Comparison of ENCODE assay signal across 39 cellular contexts in the genomic region with DNA sequence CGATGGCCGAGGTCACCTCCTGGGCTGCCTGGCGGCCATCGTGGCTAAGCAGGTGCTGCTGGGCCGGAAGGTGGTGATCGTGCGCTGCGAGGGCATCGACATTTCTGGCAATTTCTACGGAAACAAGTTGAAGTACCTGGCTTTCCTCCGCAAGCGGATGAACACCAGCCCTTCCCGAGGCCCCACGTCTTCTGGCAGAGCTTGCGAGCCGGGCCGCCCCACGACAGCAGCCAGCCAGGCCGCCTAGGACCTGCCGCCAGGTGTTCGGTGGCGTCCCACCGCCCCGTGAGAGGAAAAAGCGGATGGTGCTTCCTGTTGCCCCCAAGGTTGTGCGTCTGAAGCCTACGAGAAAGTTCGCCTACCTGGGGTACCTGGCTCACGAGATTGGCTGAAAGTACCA. TPM values are rescaled to one million over a fixed set of nuclear protein-coding genes. Genes with fewer than 3 reads are reported as not detected.
"Had no signal": no experiment of that assay in that cellular context is flagged by ENCODE, and none has a peak within 500 bp of the region (broad histone marks: within the 10 kb centered on the region; RNA-seq: fewer than 3 reads in every experiment).

No MANE protein-coding gene starts in this region.

- DNase-seq: activated effector memory CD4-positive, alpha-beta T cell treated with anti-CD3 and anti-CD28 coated beads, Interleukin-2, amount 50 U/mL, for 16 hours; activated effector memory CD4-positive, alpha-beta T cell treated with Interleukin-2 at 50 U/mL for 16 hours; activated gamma-delta T cell; activated gamma-delta T cell treated with Interleukin-2 at 50 U/mL for 16 hours; activated naive CD4-positive, alpha-beta T cell; activated naive CD4-positive, alpha-beta T cell treated with anti-CD3 and anti-CD28 coated beads for 36 hours; activated naive CD4-positive, alpha-beta T cell treated with anti-CD3 and anti-CD28 coated beads, Interleukin-2, amount 10 ng/mL, durations not matched to agents 7 days and 5 days; activated naive CD4-positive, alpha-beta T cell treated with anti-CD3 and anti-CD28 coated beads, Interleukin-2, amount 50 U/mL, for 16 hours; activated naive CD4-positive, alpha-beta T cell treated with Interleukin-2 at 50 U/mL for 16 hours; activated naive CD8-positive, alpha-beta T cell treated with anti-CD3 and anti-CD28 coated beads for 36 hours; activated naive CD8-positive, alpha-beta T cell treated with anti-CD3 and anti-CD28 coated beads, Interleukin-2, amount 10 ng/mL, durations not matched to agents 7 days and 5 days; activated naive CD8-positive, alpha-beta T cell treated with anti-CD3 and anti-CD28 coated beads, Interleukin-2, amount 50 U/mL, for 24 hours; activated T-cell treated with anti-CD3 and anti-CD28 coated beads, Interleukin-2, amount 50 U/mL, for 24 hours; activated T-cell treated with anti-CD3 and anti-CD28 coated beads, Interleukin-2, amount 50 U/mL, for 4 hours; activated T-cell treated with anti-CD3 and anti-CD28 coated beads, Interleukin-2, amount 50 U/mL, for 48 hours; activated T-cell treated with anti-CD3 and anti-CD28 coated beads, Interleukin-2, amount 50 U/mL, for 72 hours; adrenal gland; amniotic stem cell; amygdala; anterior cingulate cortex; aorta; body of pancreas; brain microvascular endothelial cell; caudate nucleus; central memory CD4-positive, alpha-beta T cell; cerebellar nuclear complex had no signal

- H3K27me3 Mint-ChIP-seq: activated naive CD4-positive, alpha-beta T cell treated with anti-CD3 and anti-CD28 coated beads, Interleukin-2, amount 50 U/mL, for 24 hours; activated naive CD8-positive, alpha-beta T cell; activated naive CD8-positive, alpha-beta T cell treated with anti-CD3 and anti-CD28 coated beads for 36 hours; activated T-cell treated with anti-CD3 and anti-CD28 coated beads, Interleukin-2, amount 50 U/mL, for 24 hours had no signal

- H3K4me3 ChIP-seq: adrenal gland, ascending aorta, body of pancreas, breast epithelium, cardiac muscle cell had no signal

- H3K9me3 ChIP-seq: adrenal gland, ascending aorta, body of pancreas, breast epithelium had no signal

- H3K27me3 ChIP-seq: adrenal gland, ascending aorta, body of pancreas, brain microvascular endothelial cell, breast epithelium, cardiac muscle cell had no signal

- H3K36me3 ChIP-seq: adrenal gland, ascending aorta, brain microvascular endothelial cell, breast epithelium, cardiac muscle cell had no signal

- H3K27ac ChIP-seq: adrenal gland, ascending aorta, body of pancreas, brain microvascular endothelial cell, breast epithelium, cardiac muscle cell had no signal

- H3K4me1 Mint-ChIP-seq: activated naive CD4-positive, alpha-beta T cell treated with anti-CD3 and anti-CD28 coated beads, Interleukin-2, amount 10 ng/mL, durations not matched to agents 7 days and 5 days; activated naive CD4-positive, alpha-beta T cell treated with anti-CD3 and anti-CD28 coated beads, Interleukin-2, amount 50 U/mL, for 24 hours; activated naive CD8-positive, alpha-beta T cell treated with anti-CD3 and anti-CD28 coated beads for 36 hours; activated naive CD8-positive, alpha-beta T cell treated with anti-CD3 and anti-CD28 coated beads, Interleukin-2, amount 50 U/mL, for 24 hours; activated T-helper 17 cell treated with anti-CD3 and anti-CD28 coated beads, Interleukin-2, amount 50 U/mL, for 72 hours; brain; central memory CD8-positive, alpha-beta T cell had no signal

- H3K4me1 ChIP-seq: adrenal gland, ascending aorta, body of pancreas, breast epithelium had no signal

- FAIRE-seq: astrocyte, bronchial epithelial cell had no signal

- H3K36me3 Mint-ChIP-seq: activated naive CD4-positive, alpha-beta T cell treated with anti-CD3 and anti-CD28 coated beads, Interleukin-2, amount 10 ng/mL, durations not matched to agents 7 days and 5 days; activated naive CD4-positive, alpha-beta T cell treated with anti-CD3 and anti-CD28 coated beads, Interleukin-2, amount 50 U/mL, for 24 hours; activated naive CD4-positive, alpha-beta T cell treated with anti-CD3 and anti-CD28 coated beads, Interleukin-2, amount 50 U/mL, for 72 hours; activated naive CD8-positive, alpha-beta T cell; activated naive CD8-positive, alpha-beta T cell treated with anti-CD3 and anti-CD28 coated beads for 36 hours; activated naive CD8-positive, alpha-beta T cell treated with anti-CD3 and anti-CD28 coated beads, Interleukin-2, amount 10 ng/mL, durations not matched to agents 7 days and 5 days; brain had no signal

- H3K4me3 Mint-ChIP-seq: activated naive CD4-positive, alpha-beta T cell treated with anti-CD3 and anti-CD28 coated beads for 36 hours; activated naive CD4-positive, alpha-beta T cell treated with anti-CD3 and anti-CD28 coated beads, Interleukin-2, amount 10 ng/mL, durations not matched to agents 7 days and 5 days; activated naive CD4-positive, alpha-beta T cell treated with anti-CD3 and anti-CD28 coated beads, Interleukin-2, amount 50 U/mL, for 24 hours; activated naive CD8-positive, alpha-beta T cell; activated naive CD8-positive, alpha-beta T cell treated with anti-CD3 and anti-CD28 coated beads for 36 hours; activated naive CD8-positive, alpha-beta T cell treated with anti-CD3 and anti-CD28 coated beads, Interleukin-2, amount 10 ng/mL, durations not matched to agents 7 days and 5 days; activated naive CD8-positive, alpha-beta T cell treated with anti-CD3 and anti-CD28 coated beads, Interleukin-2, amount 50 U/mL, for 24 hours; activated T-cell treated with anti-CD3 and anti-CD28 coated beads, Interleukin-2, amount 50 U/mL, for 24 hours; activated T-cell treated with anti-CD3 and anti-CD28 coated beads, Interleukin-2, amount 50 U/mL, for 4 hours; activated T-cell treated with anti-CD3 and anti-CD28 coated beads, Interleukin-2, amount 50 U/mL, for 72 hours; activated T-helper 1 cell treated with anti-CD3 and anti-CD28 coated beads, Interleukin-12 subunit alpha, Interleukin-12 subunit beta, Interleukin-2, Interleukin-4 antibody, amounts not matched to agents 30 ng/mL and 10 ng/mL and 1 ng/mL, durations not matched to agents 14 hours and 24 hours and 36 hours; activated T-helper 17 cell treated with anti-CD3 and anti-CD28 coated beads, Interleukin-2, amount 50 U/mL, for 72 hours; brain; central memory CD8-positive, alpha-beta T cell had no signal

- ATAC-seq: activated naive CD4-positive, alpha-beta T cell treated with anti-CD3 and anti-CD28 coated beads, Interleukin-2, amount 50 U/mL, for 72 hours; activated naive CD8-positive, alpha-beta T cell treated with anti-CD3 and anti-CD28 coated beads, Interleukin-2, amount 50 U/mL, for 24 hours; activated T-cell treated with anti-CD3 and anti-CD28 coated beads, Interleukin-2, amount 50 U/mL, for 4 hours; activated T-cell treated with anti-CD3 and anti-CD28 coated beads, Interleukin-2, amount 50 U/mL, for 72 hours; activated T-helper 17 cell treated with anti-CD3 and anti-CD28 coated beads, Interleukin-2, amount 50 U/mL, for 72 hours; body of pancreas had no signal

- H3K27ac Mint-ChIP-seq: activated naive CD4-positive, alpha-beta T cell treated with anti-CD3 and anti-CD28 coated beads for 36 hours; activated naive CD4-positive, alpha-beta T cell treated with anti-CD3 and anti-CD28 coated beads, Interleukin-2, amount 10 ng/mL, durations not matched to agents 7 days and 5 days; activated naive CD4-positive, alpha-beta T cell treated with anti-CD3 and anti-CD28 coated beads, Interleukin-2, amount 50 U/mL, for 24 hours; activated naive CD4-positive, alpha-beta T cell treated with anti-CD3 and anti-CD28 coated beads, Interleukin-2, amount 50 U/mL, for 72 hours; activated naive CD8-positive, alpha-beta T cell; activated naive CD8-positive, alpha-beta T cell treated with anti-CD3 and anti-CD28 coated beads for 36 hours; activated naive CD8-positive, alpha-beta T cell treated with anti-CD3 and anti-CD28 coated beads, Interleukin-2, amount 10 ng/mL, durations not matched to agents 7 days and 5 days; activated naive CD8-positive, alpha-beta T cell treated with anti-CD3 and anti-CD28 coated beads, Interleukin-2, amount 50 U/mL, for 24 hours; activated T-cell treated with anti-CD3 and anti-CD28 coated beads, Interleukin-2, amount 50 U/mL, for 24 hours; activated T-cell treated with anti-CD3 and anti-CD28 coated beads, Interleukin-2, amount 50 U/mL, for 72 hours; activated T-helper 1 cell treated with anti-CD3 and anti-CD28 coated beads, Interleukin-12 subunit alpha, Interleukin-12 subunit beta, Interleukin-2, Interleukin-4 antibody, amounts not matched to agents 30 ng/mL and 10 ng/mL and 1 ng/mL, durations not matched to agents 14 hours and 24 hours and 36 hours; activated T-helper 17 cell treated with anti-CD3 and anti-CD28 coated beads, Interleukin-2, amount 50 U/mL, for 72 hours; activated T-helper 2 cell treated with anti-CD3 and anti-CD28 coated beads, Interferon-gamma antibody, Interleukin-2, Interleukin-4, amounts not matched to agents 10 μg/mL and 5 μg/mL and 100 μg/mL, durations not matched to agents 14 hours and 24 hours and 36 hours; brain had no signal

- H3K9me3 Mint-ChIP-seq: activated naive CD4-positive, alpha-beta T cell treated with anti-CD3 and anti-CD28 coated beads for 36 hours; activated naive CD4-positive, alpha-beta T cell treated with anti-CD3 and anti-CD28 coated beads, Interleukin-2, amount 10 ng/mL, durations not matched to agents 7 days and 5 days; activated naive CD4-positive, alpha-beta T cell treated with anti-CD3 and anti-CD28 coated beads, Interleukin-2, amount 50 U/mL, for 24 hours; activated naive CD4-positive, alpha-beta T cell treated with anti-CD3 and anti-CD28 coated beads, Interleukin-2, amount 50 U/mL, for 72 hours; activated naive CD8-positive, alpha-beta T cell treated with anti-CD3 and anti-CD28 coated beads for 36 hours; activated naive CD8-positive, alpha-beta T cell treated with anti-CD3 and anti-CD28 coated beads, Interleukin-2, amount 10 ng/mL, durations not matched to agents 7 days and 5 days; activated naive CD8-positive, alpha-beta T cell treated with anti-CD3 and anti-CD28 coated beads, Interleukin-2, amount 50 U/mL, for 24 hours; activated T-cell treated with anti-CD3 and anti-CD28 coated beads, Interleukin-2, amount 50 U/mL, for 24 hours; activated T-cell treated with anti-CD3 and anti-CD28 coated beads, Interleukin-2, amount 50 U/mL, for 4 hours; activated T-cell treated with anti-CD3 and anti-CD28 coated beads, Interleukin-2, amount 50 U/mL, for 72 hours; activated T-helper 1 cell treated with anti-CD3 and anti-CD28 coated beads, Interleukin-12 subunit alpha, Interleukin-12 subunit beta, Interleukin-2, Interleukin-4 antibody, amounts not matched to agents 30 ng/mL and 10 ng/mL and 1 ng/mL, durations not matched to agents 14 hours and 24 hours and 36 hours; activated T-helper 17 cell treated with anti-CD3 and anti-CD28 coated beads, Interleukin-2, amount 50 U/mL, for 72 hours; activated T-helper 2 cell treated with anti-CD3 and anti-CD28 coated beads, Interferon-gamma antibody, Interleukin-2, Interleukin-4, amounts not matched to agents 10 μg/mL and 5 μg/mL and 100 μg/mL, durations not matched to agents 14 hours and 24 hours and 36 hours; central memory CD8-positive, alpha-beta T cell had no signal

RNA-seq across cellular contexts. Expression of gene B4GALNT1, which starts 41.7 kb away (rescaled TPM):
- total RNA-seq: bronchial epithelial cell, cardiac muscle cell had no signal
